Comparison of ENCODE assay signal across 1 cellular context in genomic region chr19:38203197-38203596, GRCh38.
TF ChIP-seq lines count a peak whose summit lies in the region.

No MANE protein-coding gene starts in this region.

TF ChIP-seq in H1, 55 proteins besides CTCF, POLR2A, EP300 and RAD21 (continued from another document):
- TF ChIP-seq FOSL1 (IDR thresholded peaks at IDR 0.05; ENCODE audit: insufficient read depth, low read depth, low read length) (no peak), ATF2 (IDR thresholded peaks at IDR 0.05; ENCODE audit: low read length) (no peak), TAF7 (optimal IDR thresholded peaks at IDR 0.05; ENCODE audit: borderline replicate concordance, low read depth, low read length) (no peak), CREB1 (IDR thresholded peaks at IDR 0.05) (no peak), NANOG (IDR thresholded peaks at IDR 0.05; ENCODE audit: insufficient read depth, low read depth, low read length, poor library complexity, severe bottlenecking) (no peak), RNF2 (IDR thresholded peaks at IDR 0.05; ENCODE audit: borderline replicate concordance, low read depth, low read length, missing control alignments, poor library complexity, severe bottlenecking) (no peak)
